In the genomic region with DNA sequence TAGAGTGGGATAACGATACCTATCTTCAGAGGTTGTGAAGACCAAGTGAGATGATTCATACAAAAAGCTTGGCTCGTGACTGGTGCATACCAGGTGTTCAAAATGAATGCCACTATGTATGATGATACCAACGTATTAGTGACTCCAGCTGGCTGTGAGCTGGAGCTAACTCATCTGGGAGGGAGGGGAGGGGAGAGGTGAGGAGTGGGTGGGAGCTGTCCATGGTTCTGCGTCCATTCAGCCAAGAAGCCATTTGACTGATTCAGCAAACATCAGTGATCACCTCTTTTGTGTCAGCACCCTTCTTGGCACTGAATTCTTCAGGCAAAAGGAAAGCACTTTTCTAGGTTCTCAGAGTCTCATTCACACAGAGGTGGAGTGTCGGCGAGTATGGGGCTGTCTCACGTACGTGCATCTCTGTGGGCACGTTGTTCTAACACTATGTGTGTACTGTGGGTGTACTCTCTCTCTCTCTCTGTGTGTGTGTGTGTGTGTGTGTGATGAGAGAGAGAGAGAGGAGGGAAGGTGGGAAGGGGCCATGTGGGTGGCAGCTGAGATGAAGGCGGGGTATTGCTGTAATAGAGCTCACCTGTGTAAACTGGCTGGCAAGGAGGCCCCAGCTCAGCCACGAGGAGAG, we compare ENCODE assay signal across 1 cellular context.
A peak's percentile ranks its signal among the peaks of the same experiment; 100 is the strongest.
TF ChIP-seq lines count a peak whose summit lies in the region.

No MANE protein-coding gene starts in this region.

TF ChIP-seq in HepG2, 621 proteins besides CTCF, POLR2A, EP300 and RAD21 (continued from another document):
- TF ChIP-seq, protein P1, sequence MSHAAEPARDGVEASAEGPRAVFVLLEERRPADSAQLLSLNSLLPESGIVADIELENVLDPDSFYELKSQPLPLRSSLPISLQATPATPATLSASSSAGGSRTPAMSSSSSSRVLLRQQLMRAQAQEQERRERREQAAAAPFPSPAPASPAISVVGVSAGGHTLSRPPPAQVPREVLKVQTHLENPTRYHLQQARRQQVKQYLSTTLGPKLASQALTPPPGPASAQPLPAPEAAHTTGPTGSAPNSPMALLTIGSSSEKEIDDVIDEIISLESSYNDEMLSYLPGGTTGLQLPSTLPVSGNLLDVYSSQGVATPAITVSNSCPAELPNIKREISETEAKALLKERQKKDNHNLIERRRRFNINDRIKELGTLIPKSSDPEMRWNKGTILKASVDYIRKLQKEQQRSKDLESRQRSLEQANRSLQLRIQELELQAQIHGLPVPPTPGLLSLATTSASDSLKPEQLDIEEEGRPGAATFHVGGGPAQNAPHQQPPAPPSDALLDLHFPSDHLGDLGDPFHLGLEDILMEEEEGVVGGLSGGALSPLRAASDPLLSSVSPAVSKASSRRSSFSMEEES (CRISPR knock-in tag; IDR thresholded peaks at IDR 0.05): no peak
- TF ChIP-seq MTA3 (CRISPR knock-in tag; IDR thresholded peaks at IDR 0.05) (no peak), SAFB2 (CRISPR knock-in tag; IDR thresholded peaks at IDR 0.05; ENCODE audit: borderline replicate concordance, low read depth) (no peak), ZNF121 (CRISPR knock-in tag; IDR thresholded peaks at IDR 0.05) (no peak), HMG20B (CRISPR knock-in tag; conservative IDR thresholded peaks at IDR 0.05) (no peak), CHD4 (IDR thresholded peaks at IDR 0.05; ENCODE audit: borderline replicate concordance, low read length) (no peak), MED13 (CRISPR knock-in tag; IDR thresholded peaks at IDR 0.05) (no peak), KAT8 (CRISPR knock-in tag; IDR thresholded peaks at IDR 0.05) (no peak), MIER2 (CRISPR knock-in tag; IDR thresholded peaks at IDR 0.05) (peak; percentile 94), ZC3H4 (CRISPR knock-in tag; IDR thresholded peaks at IDR 0.05; ENCODE audit: borderline replicate concordance) (no peak), TOE1 (CRISPR knock-in tag; IDR thresholded peaks at IDR 0.05) (no peak), HNF4A (CRISPR knock-in tag; IDR thresholded peaks at IDR 0.05) (no peak), LCORL (IDR thresholded peaks at IDR 0.05) (no peak), LCORL (CRISPR knock-in tag; IDR thresholded peaks at IDR 0.05) (no peak), ZEB1 (IDR thresholded peaks at IDR 0.05; ENCODE audit: insufficient replicate concordance, low read depth) (no peak), RNF2 (conservative IDR thresholded peaks at IDR 0.05; ENCODE audit: low read depth) (no peak), ZNF7 (CRISPR knock-in tag; IDR thresholded peaks at IDR 0.05) (no peak), EHMT2 (IDR thresholded peaks at IDR 0.05; ENCODE audit: borderline replicate concordance, low read depth, low read length) (peak; percentile 73; the same call in 1 of the 2 replicates)
- TF ChIP-seq, protein P2, sequence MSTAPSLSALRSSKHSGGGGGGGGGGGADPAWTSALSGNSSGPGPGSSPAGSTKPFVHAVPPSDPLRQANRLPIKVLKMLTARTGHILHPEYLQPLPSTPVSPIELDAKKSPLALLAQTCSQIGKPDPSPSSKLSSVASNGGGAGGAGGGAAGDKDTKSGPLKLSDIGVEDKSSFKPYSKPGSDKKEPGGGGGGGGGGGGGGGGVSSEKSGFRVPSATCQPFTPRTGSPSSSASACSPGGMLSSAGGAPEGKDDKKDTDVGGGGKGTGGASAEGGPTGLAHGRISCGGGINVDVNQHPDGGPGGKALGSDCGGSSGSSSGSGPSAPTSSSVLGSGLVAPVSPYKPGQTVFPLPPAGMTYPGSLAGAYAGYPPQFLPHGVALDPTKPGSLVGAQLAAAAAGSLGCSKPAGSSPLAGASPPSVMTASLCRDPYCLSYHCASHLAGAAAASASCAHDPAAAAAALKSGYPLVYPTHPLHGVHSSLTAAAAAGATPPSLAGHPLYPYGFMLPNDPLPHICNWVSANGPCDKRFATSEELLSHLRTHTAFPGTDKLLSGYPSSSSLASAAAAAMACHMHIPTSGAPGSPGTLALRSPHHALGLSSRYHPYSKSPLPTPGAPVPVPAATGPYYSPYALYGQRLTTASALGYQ (CRISPR knock-in tag; IDR thresholded peaks at IDR 0.05): no peak
- TF ChIP-seq, protein P3, sequence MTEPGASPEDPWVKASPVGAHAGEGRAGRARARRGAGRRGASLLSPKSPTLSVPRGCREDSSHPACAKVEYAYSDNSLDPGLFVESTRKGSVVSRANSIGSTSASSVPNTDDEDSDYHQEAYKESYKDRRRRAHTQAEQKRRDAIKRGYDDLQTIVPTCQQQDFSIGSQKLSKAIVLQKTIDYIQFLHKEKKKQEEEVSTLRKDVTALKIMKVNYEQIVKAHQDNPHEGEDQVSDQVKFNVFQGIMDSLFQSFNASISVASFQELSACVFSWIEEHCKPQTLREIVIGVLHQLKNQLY (CRISPR knock-in tag; IDR thresholded peaks at IDR 0.05): no peak
- TF ChIP-seq, protein P4, sequence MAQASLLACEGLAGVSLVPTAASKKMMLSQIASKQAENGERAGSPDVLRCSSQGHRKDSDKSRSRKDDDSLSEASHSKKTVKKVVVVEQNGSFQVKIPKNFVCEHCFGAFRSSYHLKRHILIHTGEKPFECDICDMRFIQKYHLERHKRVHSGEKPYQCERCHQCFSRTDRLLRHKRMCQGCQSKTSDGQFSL (CRISPR knock-in tag; IDR thresholded peaks at IDR 0.05): no peak
- TF ChIP-seq, protein P5, sequence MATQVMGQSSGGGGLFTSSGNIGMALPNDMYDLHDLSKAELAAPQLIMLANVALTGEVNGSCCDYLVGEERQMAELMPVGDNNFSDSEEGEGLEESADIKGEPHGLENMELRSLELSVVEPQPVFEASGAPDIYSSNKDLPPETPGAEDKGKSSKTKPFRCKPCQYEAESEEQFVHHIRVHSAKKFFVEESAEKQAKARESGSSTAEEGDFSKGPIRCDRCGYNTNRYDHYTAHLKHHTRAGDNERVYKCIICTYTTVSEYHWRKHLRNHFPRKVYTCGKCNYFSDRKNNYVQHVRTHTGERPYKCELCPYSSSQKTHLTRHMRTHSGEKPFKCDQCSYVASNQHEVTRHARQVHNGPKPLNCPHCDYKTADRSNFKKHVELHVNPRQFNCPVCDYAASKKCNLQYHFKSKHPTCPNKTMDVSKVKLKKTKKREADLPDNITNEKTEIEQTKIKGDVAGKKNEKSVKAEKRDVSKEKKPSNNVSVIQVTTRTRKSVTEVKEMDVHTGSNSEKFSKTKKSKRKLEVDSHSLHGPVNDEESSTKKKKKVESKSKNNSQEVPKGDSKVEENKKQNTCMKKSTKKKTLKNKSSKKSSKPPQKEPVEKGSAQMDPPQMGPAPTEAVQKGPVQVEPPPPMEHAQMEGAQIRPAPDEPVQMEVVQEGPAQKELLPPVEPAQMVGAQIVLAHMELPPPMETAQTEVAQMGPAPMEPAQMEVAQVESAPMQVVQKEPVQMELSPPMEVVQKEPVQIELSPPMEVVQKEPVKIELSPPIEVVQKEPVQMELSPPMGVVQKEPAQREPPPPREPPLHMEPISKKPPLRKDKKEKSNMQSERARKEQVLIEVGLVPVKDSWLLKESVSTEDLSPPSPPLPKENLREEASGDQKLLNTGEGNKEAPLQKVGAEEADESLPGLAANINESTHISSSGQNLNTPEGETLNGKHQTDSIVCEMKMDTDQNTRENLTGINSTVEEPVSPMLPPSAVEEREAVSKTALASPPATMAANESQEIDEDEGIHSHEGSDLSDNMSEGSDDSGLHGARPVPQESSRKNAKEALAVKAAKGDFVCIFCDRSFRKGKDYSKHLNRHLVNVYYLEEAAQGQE (IDR thresholded peaks at IDR 0.05; ENCODE audit: borderline replicate concordance in 1 of 2, low read depth in 1 of 2, low read length in 2 of 2): peak; percentile 76 to 95
- TF ChIP-seq, protein P6, sequence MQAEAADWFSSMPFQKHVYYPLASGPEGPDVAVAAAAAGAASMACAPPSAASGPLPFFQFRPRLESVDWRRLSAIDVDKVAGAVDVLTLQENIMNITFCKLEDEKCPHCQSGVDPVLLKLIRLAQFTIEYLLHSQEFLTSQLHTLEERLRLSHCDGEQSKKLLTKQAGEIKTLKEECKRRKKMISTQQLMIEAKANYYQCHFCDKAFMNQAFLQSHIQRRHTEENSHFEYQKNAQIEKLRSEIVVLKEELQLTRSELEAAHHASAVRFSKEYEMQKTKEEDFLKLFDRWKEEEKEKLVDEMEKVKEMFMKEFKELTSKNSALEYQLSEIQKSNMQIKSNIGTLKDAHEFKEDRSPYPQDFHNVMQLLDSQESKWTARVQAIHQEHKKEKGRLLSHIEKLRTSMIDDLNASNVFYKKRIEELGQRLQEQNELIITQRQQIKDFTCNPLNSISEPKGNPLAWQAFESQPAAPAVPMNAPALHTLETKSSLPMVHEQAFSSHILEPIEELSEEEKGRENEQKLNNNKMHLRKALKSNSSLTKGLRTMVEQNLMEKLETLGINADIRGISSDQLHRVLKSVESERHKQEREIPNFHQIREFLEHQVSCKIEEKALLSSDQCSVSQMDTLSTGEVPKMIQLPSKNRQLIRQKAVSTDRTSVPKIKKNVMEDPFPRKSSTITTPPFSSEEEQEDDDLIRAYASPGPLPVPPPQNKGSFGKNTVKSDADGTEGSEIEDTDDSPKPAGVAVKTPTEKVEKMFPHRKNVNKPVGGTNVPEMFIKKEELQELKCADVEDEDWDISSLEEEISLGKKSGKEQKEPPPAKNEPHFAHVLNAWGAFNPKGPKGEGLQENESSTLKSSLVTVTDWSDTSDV (CRISPR knock-in tag; IDR thresholded peaks at IDR 0.05): no peak
- TF ChIP-seq, protein P7, sequence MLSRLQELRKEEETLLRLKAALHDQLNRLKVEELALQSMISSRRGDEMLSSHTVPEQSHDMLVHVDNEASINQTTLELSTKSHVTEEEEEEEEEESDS (CRISPR knock-in tag; IDR thresholded peaks at IDR 0.05; ENCODE audit: borderline replicate concordance): no peak
TF ChIP-seq in HepG2: peak in this region for 7.
